Comparison of ENCODE assay signal across 37 cellular contexts in the genomic region with DNA sequence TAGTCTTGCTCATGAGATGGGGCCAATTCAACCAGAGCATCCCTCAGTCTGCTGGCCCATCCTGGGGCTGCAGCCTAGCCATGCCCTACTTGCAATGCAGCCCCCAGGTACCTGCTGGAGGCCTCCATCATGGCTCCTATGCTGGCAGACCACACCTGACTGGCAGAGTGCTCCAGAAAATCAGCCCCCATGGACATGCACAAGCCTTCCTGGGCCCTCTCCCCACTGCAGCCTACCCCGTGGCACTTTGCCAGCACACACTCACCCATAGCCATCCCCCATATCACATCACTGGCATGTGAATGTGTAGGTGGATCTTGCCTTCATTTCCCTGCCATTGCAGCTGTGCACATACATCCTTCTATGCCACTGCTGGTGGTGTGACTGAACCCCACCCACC.
"Had no signal": no experiment of that assay in that cellular context is flagged by ENCODE, and none has a peak within 500 bp of the region (broad histone marks: within the 10 kb centered on the region; RNA-seq: fewer than 3 reads in every experiment).

No MANE protein-coding gene starts in this region.

- H3K27ac ChIP-seq: adrenal gland, ascending aorta, body of pancreas, brain microvascular endothelial cell, breast epithelium, cardiac muscle cell had no signal

- H3K36me3 Mint-ChIP-seq: activated naive CD4-positive, alpha-beta T cell treated with anti-CD3 and anti-CD28 coated beads, Interleukin-2, amount 10 ng/mL, durations not matched to agents 7 days and 5 days; activated naive CD4-positive, alpha-beta T cell treated with anti-CD3 and anti-CD28 coated beads, Interleukin-2, amount 50 U/mL, for 24 hours; activated naive CD8-positive, alpha-beta T cell; activated naive CD8-positive, alpha-beta T cell treated with anti-CD3 and anti-CD28 coated beads for 36 hours; activated naive CD8-positive, alpha-beta T cell treated with anti-CD3 and anti-CD28 coated beads, Interleukin-2, amount 10 ng/mL, durations not matched to agents 7 days and 5 days; brain had no signal

- H3K9me3 Mint-ChIP-seq: activated T-cell treated with anti-CD3 and anti-CD28 coated beads, Interleukin-2, amount 50 U/mL, for 4 hours; activated T-helper 1 cell treated with anti-CD3 and anti-CD28 coated beads, Interleukin-12 subunit alpha, Interleukin-12 subunit beta, Interleukin-2, Interleukin-4 antibody, amounts not matched to agents 30 ng/mL and 10 ng/mL and 1 ng/mL, durations not matched to agents 14 hours and 24 hours and 36 hours; activated T-helper 17 cell treated with anti-CD3 and anti-CD28 coated beads, Interleukin-2, amount 50 U/mL, for 72 hours had no signal

- H3K4me3 Mint-ChIP-seq: activated naive CD4-positive, alpha-beta T cell treated with anti-CD3 and anti-CD28 coated beads for 36 hours; activated naive CD4-positive, alpha-beta T cell treated with anti-CD3 and anti-CD28 coated beads, Interleukin-2, amount 10 ng/mL, durations not matched to agents 7 days and 5 days; activated naive CD4-positive, alpha-beta T cell treated with anti-CD3 and anti-CD28 coated beads, Interleukin-2, amount 50 U/mL, for 24 hours; activated naive CD8-positive, alpha-beta T cell; activated naive CD8-positive, alpha-beta T cell treated with anti-CD3 and anti-CD28 coated beads for 36 hours; activated naive CD8-positive, alpha-beta T cell treated with anti-CD3 and anti-CD28 coated beads, Interleukin-2, amount 10 ng/mL, durations not matched to agents 7 days and 5 days; activated naive CD8-positive, alpha-beta T cell treated with anti-CD3 and anti-CD28 coated beads, Interleukin-2, amount 50 U/mL, for 24 hours; activated T-cell treated with anti-CD3 and anti-CD28 coated beads, Interleukin-2, amount 50 U/mL, for 24 hours; activated T-cell treated with anti-CD3 and anti-CD28 coated beads, Interleukin-2, amount 50 U/mL, for 4 hours; activated T-cell treated with anti-CD3 and anti-CD28 coated beads, Interleukin-2, amount 50 U/mL, for 72 hours; activated T-helper 1 cell treated with anti-CD3 and anti-CD28 coated beads, Interleukin-12 subunit alpha, Interleukin-12 subunit beta, Interleukin-2, Interleukin-4 antibody, amounts not matched to agents 30 ng/mL and 10 ng/mL and 1 ng/mL, durations not matched to agents 14 hours and 24 hours and 36 hours; activated T-helper 17 cell treated with anti-CD3 and anti-CD28 coated beads, Interleukin-2, amount 50 U/mL, for 72 hours; brain; central memory CD8-positive, alpha-beta T cell had no signal

- H3K4me1 ChIP-seq: adrenal gland, ascending aorta, body of pancreas, breast epithelium had no signal

- DNase-seq: activated effector memory CD4-positive, alpha-beta T cell treated with anti-CD3 and anti-CD28 coated beads, Interleukin-2, amount 50 U/mL, for 16 hours; activated effector memory CD4-positive, alpha-beta T cell treated with Interleukin-2 at 50 U/mL for 16 hours; activated gamma-delta T cell; activated gamma-delta T cell treated with Interleukin-2 at 50 U/mL for 16 hours; activated naive CD4-positive, alpha-beta T cell; activated naive CD4-positive, alpha-beta T cell treated with anti-CD3 and anti-CD28 coated beads for 36 hours; activated naive CD4-positive, alpha-beta T cell treated with anti-CD3 and anti-CD28 coated beads, Interleukin-2, amount 10 ng/mL, durations not matched to agents 7 days and 5 days; activated naive CD4-positive, alpha-beta T cell treated with anti-CD3 and anti-CD28 coated beads, Interleukin-2, amount 50 U/mL, for 16 hours; activated naive CD4-positive, alpha-beta T cell treated with Interleukin-2 at 50 U/mL for 16 hours; activated naive CD8-positive, alpha-beta T cell treated with anti-CD3 and anti-CD28 coated beads for 36 hours; activated naive CD8-positive, alpha-beta T cell treated with anti-CD3 and anti-CD28 coated beads, Interleukin-2, amount 10 ng/mL, durations not matched to agents 7 days and 5 days; activated naive CD8-positive, alpha-beta T cell treated with anti-CD3 and anti-CD28 coated beads, Interleukin-2, amount 50 U/mL, for 24 hours; activated T-cell treated with anti-CD3 and anti-CD28 coated beads, Interleukin-2, amount 50 U/mL, for 1 hour; activated T-cell treated with anti-CD3 and anti-CD28 coated beads, Interleukin-2, amount 50 U/mL, for 24 hours; activated T-cell treated with anti-CD3 and anti-CD28 coated beads, Interleukin-2, amount 50 U/mL, for 4 hours; activated T-cell treated with anti-CD3 and anti-CD28 coated beads, Interleukin-2, amount 50 U/mL, for 48 hours; activated T-cell treated with anti-CD3 and anti-CD28 coated beads, Interleukin-2, amount 50 U/mL, for 72 hours; adrenal gland; amniotic stem cell; amygdala; anterior cingulate cortex; aorta; body of pancreas; brain microvascular endothelial cell; central memory CD4-positive, alpha-beta T cell; cerebellar nuclear complex had no signal

- ATAC-seq: activated naive CD4-positive, alpha-beta T cell treated with anti-CD3 and anti-CD28 coated beads, Interleukin-2, amount 50 U/mL, for 72 hours; activated naive CD8-positive, alpha-beta T cell treated with anti-CD3 and anti-CD28 coated beads, Interleukin-2, amount 50 U/mL, for 24 hours; activated T-cell treated with anti-CD3 and anti-CD28 coated beads, Interleukin-2, amount 50 U/mL, for 4 hours; activated T-cell treated with anti-CD3 and anti-CD28 coated beads, Interleukin-2, amount 50 U/mL, for 72 hours; activated T-helper 17 cell treated with anti-CD3 and anti-CD28 coated beads, Interleukin-2, amount 50 U/mL, for 72 hours; body of pancreas had no signal

- H3K27me3 ChIP-seq: adrenal gland, ascending aorta, body of pancreas, brain microvascular endothelial cell, breast epithelium, cardiac muscle cell had no signal

- H3K27me3 Mint-ChIP-seq: activated naive CD4-positive, alpha-beta T cell treated with anti-CD3 and anti-CD28 coated beads, Interleukin-2, amount 10 ng/mL, durations not matched to agents 7 days and 5 days; activated naive CD4-positive, alpha-beta T cell treated with anti-CD3 and anti-CD28 coated beads, Interleukin-2, amount 50 U/mL, for 24 hours; activated naive CD8-positive, alpha-beta T cell; activated naive CD8-positive, alpha-beta T cell treated with anti-CD3 and anti-CD28 coated beads for 36 hours; activated naive CD8-positive, alpha-beta T cell treated with anti-CD3 and anti-CD28 coated beads, Interleukin-2, amount 10 ng/mL, durations not matched to agents 7 days and 5 days; activated naive CD8-positive, alpha-beta T cell treated with anti-CD3 and anti-CD28 coated beads, Interleukin-2, amount 50 U/mL, for 24 hours; activated T-helper 17 cell treated with anti-CD3 and anti-CD28 coated beads, Interleukin-2, amount 50 U/mL, for 72 hours; central memory CD8-positive, alpha-beta T cell had no signal

- H3K4me1 Mint-ChIP-seq: activated naive CD4-positive, alpha-beta T cell treated with anti-CD3 and anti-CD28 coated beads, Interleukin-2, amount 10 ng/mL, durations not matched to agents 7 days and 5 days; activated naive CD4-positive, alpha-beta T cell treated with anti-CD3 and anti-CD28 coated beads, Interleukin-2, amount 50 U/mL, for 24 hours; activated naive CD8-positive, alpha-beta T cell treated with anti-CD3 and anti-CD28 coated beads for 36 hours; activated naive CD8-positive, alpha-beta T cell treated with anti-CD3 and anti-CD28 coated beads, Interleukin-2, amount 10 ng/mL, durations not matched to agents 7 days and 5 days; activated naive CD8-positive, alpha-beta T cell treated with anti-CD3 and anti-CD28 coated beads, Interleukin-2, amount 50 U/mL, for 24 hours; activated T-helper 17 cell treated with anti-CD3 and anti-CD28 coated beads, Interleukin-2, amount 50 U/mL, for 72 hours; brain; central memory CD8-positive, alpha-beta T cell had no signal

- H3K27ac Mint-ChIP-seq: activated naive CD4-positive, alpha-beta T cell treated with anti-CD3 and anti-CD28 coated beads for 36 hours; activated naive CD4-positive, alpha-beta T cell treated with anti-CD3 and anti-CD28 coated beads, Interleukin-2, amount 10 ng/mL, durations not matched to agents 7 days and 5 days; activated naive CD4-positive, alpha-beta T cell treated with anti-CD3 and anti-CD28 coated beads, Interleukin-2, amount 50 U/mL, for 24 hours; activated naive CD4-positive, alpha-beta T cell treated with anti-CD3 and anti-CD28 coated beads, Interleukin-2, amount 50 U/mL, for 72 hours; activated naive CD8-positive, alpha-beta T cell; activated naive CD8-positive, alpha-beta T cell treated with anti-CD3 and anti-CD28 coated beads for 36 hours; activated naive CD8-positive, alpha-beta T cell treated with anti-CD3 and anti-CD28 coated beads, Interleukin-2, amount 10 ng/mL, durations not matched to agents 7 days and 5 days; activated naive CD8-positive, alpha-beta T cell treated with anti-CD3 and anti-CD28 coated beads, Interleukin-2, amount 50 U/mL, for 24 hours; activated T-cell treated with anti-CD3 and anti-CD28 coated beads, Interleukin-2, amount 50 U/mL, for 24 hours; activated T-cell treated with anti-CD3 and anti-CD28 coated beads, Interleukin-2, amount 50 U/mL, for 72 hours; activated T-helper 1 cell treated with anti-CD3 and anti-CD28 coated beads, Interleukin-12 subunit alpha, Interleukin-12 subunit beta, Interleukin-2, Interleukin-4 antibody, amounts not matched to agents 30 ng/mL and 10 ng/mL and 1 ng/mL, durations not matched to agents 14 hours and 24 hours and 36 hours; activated T-helper 17 cell treated with anti-CD3 and anti-CD28 coated beads, Interleukin-2, amount 50 U/mL, for 72 hours; activated T-helper 2 cell treated with anti-CD3 and anti-CD28 coated beads, Interferon-gamma antibody, Interleukin-2, Interleukin-4, amounts not matched to agents 10 μg/mL and 5 μg/mL and 100 μg/mL, durations not matched to agents 14 hours and 24 hours and 36 hours; brain had no signal

- H3K4me3 ChIP-seq: adrenal gland, ascending aorta, body of pancreas, breast epithelium, cardiac muscle cell had no signal

- H3K36me3 ChIP-seq: adrenal gland, ascending aorta, brain microvascular endothelial cell, breast epithelium, cardiac muscle cell had no signal

- H3K9me3 ChIP-seq: adrenal gland, ascending aorta, body of pancreas, breast epithelium had no signal
